In genomic region chr1:196102826-196103225, GRCh38 we compare ENCODE assay signal across 26 cellular contexts.
DNase-seq lines count a peak whose midpoint lies in the region; ATAC-seq, FAIRE-seq and TF ChIP-seq lines count a peak whose summit lies in the region.
"Had no signal": no experiment of that assay in that cellular context is flagged by ENCODE, and none has a peak within 500 bp of the region (broad histone marks: within the 10 kb centered on the region; RNA-seq: fewer than 3 reads in every experiment).

No MANE protein-coding gene starts in this region.

- H3K36me3 Mint-ChIP-seq in activated T-cell treated with anti-CD3 and anti-CD28 coated beads, Interleukin-2, amount 50 U/mL, for 4 hours (ENCODE audit: insufficient read depth) = no peaks in the 10 kb centered on the region
- H3K36me3 Mint-ChIP-seq: CD8-positive, alpha-beta T cell had no signal

- TF ChIP-seq CTCF in mammary epithelial cell (conservative IDR thresholded peaks at IDR 0.05 in 1 of 2, IDR thresholded peaks at IDR 0.05 in 1 of 2; ENCODE audit: extremely low read depth in 1 of 2, insufficient read depth in 1 of 2, low read depth in 1 of 2, low read length in 2 of 2) = no peak
- no peak for TF ChIP-seq CTCF in breast epithelium (IDR thresholded peaks at IDR 0.05)
- no peak for TF ChIP-seq CTCF in bronchial epithelial cell (IDR thresholded peaks at IDR 0.05; ENCODE audit: insufficient read depth, low read length, severe bottlenecking)
- TF ChIP-seq CTCF in foreskin keratinocyte (conservative IDR thresholded peaks at IDR 0.05) = no peak

- FAIRE-seq in bronchial epithelial cell (lab: Jason Lieb, UNC) = no peak
- FAIRE-seq: GM12878, GM12892, GM18507 had no signal

- H3K9me3 ChIP-seq in mammary epithelial cell (replicated peaks; ENCODE audit: insufficient read depth, low read length) = no peaks in the 10 kb centered on the region
- peaks cover 0 to 18% of the 10 kb centered on the region in 2 donors for H3K9me3 ChIP-seq in breast epithelium
- H3K9me3 ChIP-seq: A549 had no signal

- no peaks in the 10 kb centered on the region for H3K79me2 ChIP-seq in mammary epithelial cell (ENCODE audit: insufficient read depth, low read length)

- in situ Hi-C loops in mammary epithelial cell (cut with MboI; ENCODE audit: low sequenced_read_pairs in 2 of 2) = no loop called here

- H3K4me1 ChIP-seq in mammary epithelial cell (ENCODE audit: insufficient read depth, low read length) (no peaks in the 10 kb centered on the region), breast epithelium (no peaks in the 10 kb centered on the region), foreskin keratinocyte (peaks cover 6% of the 10 kb centered on the region)
- H3K4me1 ChIP-seq: A549; BLaER1 treated with 17β-estradiol and CSF1 and Interleukin-3, amounts not matched to agents 10 nM and 100 nM; Caco-2 had no signal

- no peak overlapping the region for H3K4me2 ChIP-seq in mammary epithelial cell (ENCODE audit: insufficient read depth, low read depth, low read length)
- H3K4me2 ChIP-seq: A549; BLaER1 treated with 17β-estradiol and CSF1 and Interleukin-3, amounts not matched to agents 10 nM and 100 nM had no signal

- TF ChIP-seq POLR2A in breast epithelium (IDR thresholded peaks at IDR 0.05) = no peak

- CTCF ChIA-PET in mammary epithelial cell (lab: Charles Lee; ENCODE audit: low non-redundant PET) = no interaction called here

- H3K27me3 ChIP-seq in mammary epithelial cell (ENCODE audit: insufficient read depth, low read length) (no peaks in the 10 kb centered on the region), breast epithelium (no peaks in the 10 kb centered on the region), bronchial epithelial cell (ENCODE audit: control insufficient read depth, insufficient read depth, low read length) (no peaks in the 10 kb centered on the region), foreskin keratinocyte (no peaks in the 10 kb centered on the region)
- H3K27me3 ChIP-seq: BLaER1 treated with 17β-estradiol and CSF1 and Interleukin-3, amounts not matched to agents 10 nM and 100 nM had no signal

- no peak overlapping the region for H3K4me3 ChIP-seq in mammary epithelial cell (replicated peaks in 1 of 3; ENCODE audit: insufficient read depth in 1 of 3, low read depth in 2 of 3, low read length in 3 of 3)
- no peak overlapping the region for H3K4me3 ChIP-seq in breast epithelium
- no peak overlapping the region for H3K4me3 ChIP-seq in bronchial epithelial cell (ENCODE audit: low read depth, low read length)
- H3K4me3 ChIP-seq: A549; BLaER1 treated with 17β-estradiol and CSF1 and Interleukin-3, amounts not matched to agents 10 nM and 100 nM; GM12878 had no signal

- H3K36me3 ChIP-seq in mammary epithelial cell (ENCODE audit: insufficient read depth, low read length) = no peaks in the 10 kb centered on the region
- H3K36me3 ChIP-seq in breast epithelium = no peaks in the 10 kb centered on the region
- no peaks in the 10 kb centered on the region for H3K36me3 ChIP-seq in bronchial epithelial cell (ENCODE audit: control insufficient read depth, insufficient read depth, low read length)
- H3K36me3 ChIP-seq: BLaER1 treated with 17β-estradiol and CSF1 and Interleukin-3, amounts not matched to agents 10 nM and 100 nM had no signal

- H3K4me3 Mint-ChIP-seq in activated T-cell treated with anti-CD3 and anti-CD28 coated beads, Interleukin-2, amount 50 U/mL, for 4 hours = no peak overlapping the region
- H3K4me3 Mint-ChIP-seq: B cell; CD4-positive, alpha-beta T cell; CD8-positive, alpha-beta T cell had no signal

- DNase-seq in mammary epithelial cell (peak; percentile 11), breast epithelium (ENCODE audit: low spot score in 2 of 2) (no peak), bronchial epithelial cell (ENCODE audit: low read depth) (peak; percentile 41), foreskin keratinocyte (peak; percentile 42 to 65)
- no peak for DNase-seq in stimulated activated naive CD4-positive, alpha-beta T cell treated with Interleukin-2 at 50 U/mL for 16 hours (lab: John Stamatoyannopoulos, UW)
- DNase-seq in activated T-cell treated with anti-CD3 and anti-CD28 coated beads, Interleukin-2, amount 50 U/mL, for 4 hours = no peak
- DNase-seq: AML-193; Caco-2; Calu3; CD4-positive, alpha-beta T cell; CD8-positive, alpha-beta T cell; DMS 273 treated with DMSO at 0.1 percent for 48 hours; DMS153; DMS53; DMS79; DND-41; EL; GDM1 had no signal

- H3K9me3 Mint-ChIP-seq in activated T-cell treated with anti-CD3 and anti-CD28 coated beads, Interleukin-2, amount 50 U/mL, for 4 hours = peaks cover 20% of the 10 kb centered on the region

- no peak overlapping the region for H3K27ac ChIP-seq in mammary epithelial cell (ENCODE audit: insufficient read depth, low read depth, low read length)
- H3K27ac ChIP-seq in breast epithelium = no peak overlapping the region
- H3K27ac ChIP-seq in foreskin keratinocyte = no peak overlapping the region
- H3K27ac ChIP-seq: 22Rv1; A549; BLaER1 treated with 17β-estradiol and CSF1 and Interleukin-3, amounts not matched to agents 10 nM and 100 nM; C4-2B had no signal

- H2AFZ ChIP-seq in mammary epithelial cell (ENCODE audit: low read depth, low read length) = no peak overlapping the region

- intact Hi-C loops in mammary epithelial cell (cut with micrococcal nuclease) (no loop called here), breast epithelium (cut with DNase I; ENCODE audit: low total_unique reads) (no loop called here)

- H3K4me1 Mint-ChIP-seq in activated T-cell treated with anti-CD3 and anti-CD28 coated beads, Interleukin-2, amount 50 U/mL, for 4 hours (ENCODE audit: low read depth) = no peaks in the 10 kb centered on the region
- H3K4me1 Mint-ChIP-seq: B cell had no signal

- dilution Hi-C loops in mammary epithelial cell (cut with HindIII; ENCODE audit: low sequenced_read_pairs) = no loop called here

- no peak for ATAC-seq in foreskin keratinocyte
- ATAC-seq in activated T-cell treated with anti-CD3 and anti-CD28 coated beads, Interleukin-2, amount 50 U/mL, for 4 hours = no peak
- ATAC-seq: A549; CD8-positive, alpha-beta T cell; GM12878 had no signal

- WGBS in mammary epithelial cell (ENCODE audit: low coverage, missing lambda C conversion rate) = 92% methylated on average over 1 of the region's 1 CpG

- H3K27me3 Mint-ChIP-seq in activated T-cell treated with anti-CD3 and anti-CD28 coated beads, Interleukin-2, amount 50 U/mL, for 4 hours (ENCODE audit: low read depth) = no peaks in the 10 kb centered on the region
- H3K27me3 Mint-ChIP-seq: B cell; CD4-positive, alpha-beta T cell had no signal

- H3K9ac ChIP-seq in mammary epithelial cell (ENCODE audit: insufficient read depth, low read length) = no peak overlapping the region
- H3K9ac ChIP-seq: BLaER1 treated with 17β-estradiol and CSF1 and Interleukin-3, amounts not matched to agents 10 nM and 100 nM had no signal

- no peaks in the 10 kb centered on the region for H4K20me1 ChIP-seq in mammary epithelial cell (ENCODE audit: insufficient read depth, low read length)
- H4K20me1 ChIP-seq: BLaER1 treated with 17β-estradiol and CSF1 and Interleukin-3, amounts not matched to agents 10 nM and 100 nM had no signal

- no TSS peak for BruUV-seq in mammary epithelial cell (replicated peaks; lab: Mats Ljungman, UMichigan)

Comparison
In these comparisons a context has a peak if more than half of its experiments do, and no peak if none do; other contexts are left out.
1. DNase-seq: peak in mammary epithelial cell (single experiment), bronchial epithelial cell (single experiment) and foreskin keratinocyte (2 of 2); none in breast epithelium (0 of 2), stimulated activated naive CD4-positive, alpha-beta T cell treated with Interleukin-2 at 50 U/mL for 16 hours (single experiment) and activated T-cell treated with anti-CD3 and anti-CD28 coated beads, Interleukin-2, amount 50 U/mL, for 4 hours (single experiment).